Comparison of ENCODE assay signal across 11 cellular contexts in genomic region chr10:129848571-129849451, GRCh38.
"Had no signal": no experiment of that assay in that cellular context is flagged by ENCODE, and none has a peak within 500 bp of the region (broad histone marks: within the 10 kb centered on the region; RNA-seq: fewer than 3 reads in every experiment).

No MANE protein-coding gene starts in this region.

- H3K4me3 ChIP-seq: left ventricle myocardium inferior, skin epidermis had no signal

- H3K9me3 ChIP-seq: left ventricle myocardium inferior had no signal

- H3K27ac ChIP-seq: left ventricle myocardium inferior, skin epidermis had no signal

- ATAC-seq: activated CD4-positive, alpha-beta T cell treated with anti-CD3 and anti-CD28 coated beads for 36 hours; esophagus mucosa; WTC11 had no signal

- DNase-seq: activated CD4-positive, alpha-beta memory T cell treated with anti-CD3 and anti-CD28 coated beads for 36 hours; activated CD4-positive, alpha-beta T cell treated with anti-CD3 and anti-CD28 coated beads for 36 hours; activated T-cell treated with anti-CD3 and anti-CD28 coated beads for 4 hours; effector CD8-positive, alpha-beta T cell; kidney; left ventricle myocardium inferior; mammary epithelial cell; trophoblast cell had no signal
